Comparison of ENCODE assay signal across 7 cellular contexts in genomic region chr3:72996121-72996472, GRCh38. TPM values are rescaled to one million over a fixed set of nuclear protein-coding genes. Genes with fewer than 3 reads are reported as not detected.
A peak's percentile ranks its signal among the peaks of the same experiment; 100 is the strongest.
DNase-seq lines count a peak whose midpoint lies in the region; ATAC-seq, FAIRE-seq and TF ChIP-seq lines count a peak whose summit lies in the region.

No MANE protein-coding gene starts in this region.

- H3K36me3 ChIP-seq in Karpas-422 (ENCODE audit: insufficient read depth, low read length) (peaks cover 29% of the 10 kb centered on the region; the same call in 1 of the 2 replicates), astrocyte (ENCODE audit: insufficient read depth, low read length) (peaks cover 6% of the 10 kb centered on the region), left lung (peaks cover 0 to 6% of the 10 kb centered on the region in 2 donors), testis (ENCODE audit: low read depth, missing control alignments) (no peaks in the 10 kb centered on the region)

- H3K4me1 ChIP-seq in Karpas-422 (ENCODE audit: low read length) (peaks cover 32% of the 10 kb centered on the region), astrocyte (ENCODE audit: insufficient read depth, low read length) (peaks cover 18% of the 10 kb centered on the region), left lung (peaks cover 17 to 39% of the 10 kb centered on the region in 2 donors), testis (peaks cover 28% of the 10 kb centered on the region)

- FAIRE-seq in astrocyte (lab: Jason Lieb, UNC), result no peak

- peaks cover 21% of the 10 kb centered on the region for H3K4me1 Mint-ChIP-seq in astrocyte (ENCODE audit: low read depth, unreplicated experiment)

- H4K20me1 ChIP-seq in Karpas-422 (ENCODE audit: insufficient read depth, low read depth, low read length), result peaks cover 41% of the 10 kb centered on the region
- H4K20me1 ChIP-seq in astrocyte (ENCODE audit: insufficient read depth, low read length), result peaks cover 38% of the 10 kb centered on the region

- H3K4me3 ChIP-seq in Karpas-422 (ENCODE audit: low read length) (peak overlapping the region; percentile 80), astrocyte (ENCODE audit: insufficient read depth, low read depth, low read length) (peak overlapping the region; percentile 94), left lung (peak overlapping the region; percentile 88 to 91), testis (peak overlapping the region; percentile 96 to 99)

- H3K9me2 ChIP-seq in Karpas-422 (replicated peaks; ENCODE audit: insufficient read depth, low read length), result no peaks in the 10 kb centered on the region

- H3K4me3 Mint-ChIP-seq in astrocyte (ENCODE audit: unreplicated experiment), result peak overlapping the region; percentile 79

- no peaks in the 10 kb centered on the region for H3K27me3 ChIP-seq in Karpas-422 (ENCODE audit: low read length)
- no peaks in the 10 kb centered on the region for H3K27me3 ChIP-seq in astrocyte (ENCODE audit: insufficient read depth, low read length)
- no peaks in the 10 kb centered on the region for H3K27me3 ChIP-seq in left lung
- H3K27me3 ChIP-seq in testis, result no peaks in the 10 kb centered on the region

- TF ChIP-seq CTCF in astrocyte (IDR thresholded peaks at IDR 0.05; ENCODE audit: insufficient read depth, low read depth, low read length) (no peak), left lung (IDR thresholded peaks at IDR 0.05) (no peak), testis (IDR thresholded peaks at IDR 0.05) (no peak)

- H2AFZ ChIP-seq in Karpas-422 (ENCODE audit: low read length), result peak overlapping the region; percentile 96
- peak overlapping the region; percentile 100 for H2AFZ ChIP-seq in astrocyte (ENCODE audit: low read depth, low read length)

- H3K9ac ChIP-seq in Karpas-422 (ENCODE audit: low read length), result peak overlapping the region; percentile 66
- H3K9ac ChIP-seq in astrocyte (ENCODE audit: low read length), result peak overlapping the region; percentile 96

- H3K79me2 ChIP-seq in Karpas-422 (ENCODE audit: low read length) (peaks cover 43% of the 10 kb centered on the region), astrocyte (ENCODE audit: insufficient read depth, low read length) (peaks cover 46% of the 10 kb centered on the region)

- WGBS in testis, 2 donors, result 56 to 70% methylated on average over 20 of the region's 20 CpGs

- H3K4me2 ChIP-seq in Karpas-422 (ENCODE audit: low read depth, low read length, poor library complexity, severe bottlenecking), result peak overlapping the region; percentile 75
- H3K4me2 ChIP-seq in astrocyte (ENCODE audit: low read length), result peak overlapping the region; percentile 88

- H3K27ac ChIP-seq in Karpas-422 (ENCODE audit: low read length), result no peak overlapping the region
- H3K27ac ChIP-seq in astrocyte (ENCODE audit: low read depth, low read length), result peak overlapping the region; percentile 87
- peak overlapping the region; percentile 97 to 98 for H3K27ac ChIP-seq in left lung
- peak overlapping the region; percentile 98 to 99 for H3K27ac ChIP-seq in testis

- H3K27ac Mint-ChIP-seq in astrocyte (ENCODE audit: unreplicated experiment), result peak overlapping the region; percentile 83

- no peak for ATAC-seq in left lung
- ATAC-seq in HG02623 (IDR thresholded peaks at IDR 0.05; ENCODE audit: unreplicated experiment), result no peak

- intact Hi-C loops in left lung (cut with DNase I), result no loop called here
- intact Hi-C loops in testis (cut with DNase I; ENCODE audit: low total_unique reads), result no loop called here

- H3K27me3 Mint-ChIP-seq in astrocyte (ENCODE audit: low read depth, unreplicated experiment), result no peaks in the 10 kb centered on the region

- TF ChIP-seq POLR2A in testis (IDR thresholded peaks at IDR 0.05), result no peak

- no peaks in the 10 kb centered on the region for H3K9me3 Mint-ChIP-seq in astrocyte (ENCODE audit: unreplicated experiment)

- DNase-seq in Karpas-422, result no peak
- DNase-seq in astrocyte (ENCODE audit: low read depth), result no peak
- DNase-seq in left lung, result peak in 1 of 2 donors; percentile 34
- peak; percentile 41 for DNase-seq in testis
- DNase-seq in NCI-H748 (lab: John Stamatoyannopoulos, UW; ENCODE audit: unreplicated experiment), result no peak
- no peak for DNase-seq in DMS79 (lab: John Stamatoyannopoulos, UW)

- H3K36me3 Mint-ChIP-seq in astrocyte (ENCODE audit: low read depth, unreplicated experiment), result no peaks in the 10 kb centered on the region

- H3K9me3 ChIP-seq in Karpas-422 (ENCODE audit: low read length), result no peaks in the 10 kb centered on the region
- no peaks in the 10 kb centered on the region for H3K9me3 ChIP-seq in astrocyte (ENCODE audit: insufficient read depth, low read depth, low read length)
- H3K9me3 ChIP-seq in left lung, result no peaks in the 10 kb centered on the region
- H3K9me3 ChIP-seq in testis, result no peaks in the 10 kb centered on the region

RNA-seq across cellular contexts. Expression of gene PPP4R2, which starts 0.5 kb away (rescaled TPM):
- total RNA-seq in Karpas-422 (2014; rRNA removed; shearing (Covaris generic); ENCODE audit: low replicate concordance), result 39.3 and 61.5 TPM in 2 replicates
- total RNA-seq in astrocyte, result 98.5 and 99.3 TPM in 2 replicates
- 10 to 100 TPM; 71.5 to 73.0 TPM for total RNA-seq in left lung
- total RNA-seq in testis, result 10 to 100 TPM; 67.7 to 68.2 TPM
- polyA plus RNA-seq in testis (ENCODE audit: insufficient read depth, low read depth, low replicate concordance), result 38.1 TPM
